Comparison of ENCODE assay signal across 12 cellular contexts in the genomic region with DNA sequence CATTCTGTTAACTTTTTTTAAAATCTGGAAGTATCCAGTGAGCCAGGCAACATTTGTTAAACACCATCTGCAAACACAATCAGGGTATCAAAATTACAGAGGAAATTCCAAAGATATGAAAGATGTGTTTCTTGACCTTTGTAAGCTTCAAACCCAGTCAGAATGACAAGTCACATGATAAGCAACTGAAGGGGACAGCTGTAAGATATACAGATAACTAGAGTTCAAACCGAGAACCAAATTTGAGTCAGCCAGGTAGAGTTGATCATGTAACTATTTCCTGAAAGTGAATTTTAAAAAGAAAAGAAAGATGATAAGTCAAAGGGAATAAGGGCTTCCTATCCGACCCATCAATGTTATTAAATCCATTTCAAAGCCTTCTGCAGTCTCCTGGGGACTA.
DNase-seq lines count a peak whose midpoint lies in the region; ATAC-seq, FAIRE-seq and TF ChIP-seq lines count a peak whose summit lies in the region.
"Had no signal": no experiment of that assay in that cellular context is flagged by ENCODE, and none has a peak within 500 bp of the region (broad histone marks: within the 10 kb centered on the region; RNA-seq: fewer than 3 reads in every experiment).

No MANE protein-coding gene starts in this region.

- DNase-seq in K562 (ENCODE audit: extremely low read depth in 1 of 4, low spot score in 3 of 4) (no peak), breast epithelium (ENCODE audit: low spot score in 2 of 2) (no peak), superior temporal gyrus (ENCODE audit: extremely low spot score) (no peak), cerebellar cortex (ENCODE audit: low spot score) (no peak), NOMO-1 (lab: John Stamatoyannopoulos, UW; ENCODE audit: unreplicated experiment in 2 of 2) (no peak)
- DNase-seq: activated effector memory CD4-positive, alpha-beta T cell treated with anti-CD3 and anti-CD28 coated beads, Interleukin-2, amount 50 U/mL, for 16 hours; NCI-H187 treated with DMSO at 0.1 percent for 48 hours; pancreas; upper lobe of right lung had no signal

- intact Hi-C loops in K562 (cut with micrococcal nuclease) (no loop called here), breast epithelium (cut with DNase I; ENCODE audit: low total_unique reads) (no loop called here)

- H3K4me3 ChIP-seq in K562 (no peak overlapping the region), breast epithelium (no peak overlapping the region)
- H3K4me3 ChIP-seq: pancreas, upper lobe of right lung had no signal

- WGBS in K562 (ENCODE audit: insufficient coverage, low coverage, missing lambda C conversion rate): 4% methylated on average over 2 of the region's 2 CpGs

- TF ChIP-seq RAD21 in K562 (CRISPR knock-in tag; conservative IDR thresholded peaks at IDR 0.05 in 1 of 2, IDR thresholded peaks at IDR 0.05 in 1 of 2): no peak

- TF ChIP-seq POLR2A in K562 (conservative IDR thresholded peaks at IDR 0.05) (no peak), breast epithelium (IDR thresholded peaks at IDR 0.05) (no peak)

- no peak for FAIRE-seq in K562 (lab: Jason Lieb, UNC)
- FAIRE-seq: pancreas had no signal

- no peak overlapping the region for H3K4me2 ChIP-seq in K562 (ENCODE audit: insufficient read depth, low read length)

- in situ Hi-C loops in K562 (cut with MboI): no loop called here

- H2AFZ ChIP-seq in K562 (ENCODE audit: low read depth, low read length): no peak overlapping the region

- peak; percentile 85 for ATAC-seq in GM18861 (IDR thresholded peaks at IDR 0.05; ENCODE audit: unreplicated experiment)
- peak; percentile 84 for ATAC-seq in GM21447 (IDR thresholded peaks at IDR 0.05; ENCODE audit: unreplicated experiment)
- peak; percentile 67 for ATAC-seq in HG03064 (IDR thresholded peaks at IDR 0.05; ENCODE audit: low read depth, unreplicated experiment)
- no peak for ATAC-seq in K562
- ATAC-seq: pancreas, upper lobe of right lung had no signal

- H3K36me3 ChIP-seq in K562 (ENCODE audit: control insufficient read depth, insufficient read depth, low read length) (no peaks in the 10 kb centered on the region), breast epithelium (no peaks in the 10 kb centered on the region)
- H3K36me3 ChIP-seq: pancreas, upper lobe of right lung had no signal

- CTCF ChIA-PET in K562 (lab: Yijun Ruan, JAX; ENCODE audit: low intra/inter-chr PET ratio): no interaction called here

- no peaks in the 10 kb centered on the region for H3K79me2 ChIP-seq in K562 (ENCODE audit: control insufficient read depth, insufficient read depth, low read length)

- TF ChIP-seq CTCF in K562 (IDR thresholded peaks at IDR 0.05 in 2 of 3, conservative IDR thresholded peaks at IDR 0.05 in 1 of 3; ENCODE audit: insufficient read depth in 2 of 3, low read depth in 1 of 3, low read length in 3 of 3) (no peak), breast epithelium (IDR thresholded peaks at IDR 0.05) (no peak)

- H3K9me3 ChIP-seq in K562 (replicated peaks; ENCODE audit: control insufficient read depth, insufficient read depth, low read depth, low read length): no peaks in the 10 kb centered on the region
- H3K9me3 ChIP-seq in breast epithelium: no peaks in the 10 kb centered on the region
- H3K9me3 ChIP-seq: pancreas, upper lobe of right lung had no signal

- H3K9ac ChIP-seq in K562 (ENCODE audit: insufficient read depth in 1 of 2, low read depth in 2 of 2, low read length in 2 of 2): no peak overlapping the region

- no peaks in the 10 kb centered on the region for H3K9me1 ChIP-seq in K562 (ENCODE audit: control insufficient read depth, insufficient read depth, low read length)

- no TSS peak for BruUV-seq in K562 (replicated peaks; lab: Mats Ljungman, UMichigan)

- H3K27me3 ChIP-seq in K562 (ENCODE audit: control insufficient read depth in 2 of 2, insufficient read depth in 2 of 2, low read length in 2 of 2) (no peaks in the 10 kb centered on the region; a peak in 1 of 5 replicates), breast epithelium (no peaks in the 10 kb centered on the region)
- H3K27me3 ChIP-seq: pancreas, upper lobe of right lung had no signal

- no peak for TF ChIP-seq EP300 in K562 (IDR thresholded peaks at IDR 0.05; ENCODE audit: low read length)

- no peaks in the 10 kb centered on the region for H4K20me1 ChIP-seq in K562 (replicated peaks; ENCODE audit: control insufficient read depth, insufficient read depth, low read length)

- H3K27ac ChIP-seq in K562 (ENCODE audit: extremely low read depth, low read depth, low read length) (no peak overlapping the region), breast epithelium (no peak overlapping the region)
- H3K27ac ChIP-seq: pancreas, upper lobe of right lung had no signal

- POLR2A ChIA-PET in K562 (lab: Yijun Ruan, JAX): no interaction called here

- H3K4me1 ChIP-seq in K562 (replicated peaks in 1 of 2; ENCODE audit: control insufficient read depth in 2 of 2, insufficient read depth in 2 of 2, low read length in 2 of 2) (no peaks in the 10 kb centered on the region), breast epithelium (no peaks in the 10 kb centered on the region)
- H3K4me1 ChIP-seq: pancreas, upper lobe of right lung had no signal

TF ChIP-seq in K562, 482 proteins besides CTCF, POLR2A, EP300 and RAD21:
- TF ChIP-seq, protein P1, sequence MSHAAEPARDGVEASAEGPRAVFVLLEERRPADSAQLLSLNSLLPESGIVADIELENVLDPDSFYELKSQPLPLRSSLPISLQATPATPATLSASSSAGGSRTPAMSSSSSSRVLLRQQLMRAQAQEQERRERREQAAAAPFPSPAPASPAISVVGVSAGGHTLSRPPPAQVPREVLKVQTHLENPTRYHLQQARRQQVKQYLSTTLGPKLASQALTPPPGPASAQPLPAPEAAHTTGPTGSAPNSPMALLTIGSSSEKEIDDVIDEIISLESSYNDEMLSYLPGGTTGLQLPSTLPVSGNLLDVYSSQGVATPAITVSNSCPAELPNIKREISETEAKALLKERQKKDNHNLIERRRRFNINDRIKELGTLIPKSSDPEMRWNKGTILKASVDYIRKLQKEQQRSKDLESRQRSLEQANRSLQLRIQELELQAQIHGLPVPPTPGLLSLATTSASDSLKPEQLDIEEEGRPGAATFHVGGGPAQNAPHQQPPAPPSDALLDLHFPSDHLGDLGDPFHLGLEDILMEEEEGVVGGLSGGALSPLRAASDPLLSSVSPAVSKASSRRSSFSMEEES (CRISPR knock-in tag; IDR thresholded peaks at IDR 0.05): peak; percentile 31; the same call in 1 of the 2 replicates
- TF ChIP-seq RBBP5 (IDR thresholded peaks at IDR 0.05; ENCODE audit: borderline replicate concordance, insufficient read depth, low read length, poor library complexity, severe bottlenecking): no peak
- no peak for TF ChIP-seq CBX5 (IDR thresholded peaks at IDR 0.05; ENCODE audit: borderline replicate concordance, low read depth)
